Comparison of ENCODE assay signal across 27 cellular contexts in genomic region chr12:53133722-53134121, GRCh38. TPM values are rescaled to one million over a fixed set of nuclear protein-coding genes. Genes with fewer than 3 reads are reported as not detected.
DNase-seq lines count a peak whose midpoint lies in the region; ATAC-seq, FAIRE-seq and TF ChIP-seq lines count a peak whose summit lies in the region.
"Had no signal": no experiment of that assay in that cellular context is flagged by ENCODE, and none has a peak within 500 bp of the region (broad histone marks: within the 10 kb centered on the region; RNA-seq: fewer than 3 reads in every experiment).

No MANE protein-coding gene starts in this region.

- TF ChIP-seq EP300 in HepG2 (IDR thresholded peaks at IDR 0.05; ENCODE audit: low read depth in 2 of 2, low read length in 2 of 2), result no peak
- TF ChIP-seq EP300 in HepG2 (CRISPR knock-in tag; IDR thresholded peaks at IDR 0.05; ENCODE audit: borderline replicate concordance), result no peak

- TF ChIP-seq POLR2A in HepG2 (IDR thresholded peaks at IDR 0.05; ENCODE audit: insufficient read depth in 1 of 2, low read depth in 2 of 2, low read length in 2 of 2) (no peak), gastrocnemius medialis (IDR thresholded peaks at IDR 0.05) (no peak)

- H3K9me3 Mint-ChIP-seq in type B pancreatic cell, result peaks cover 1% of the 10 kb centered on the region

- H3K27ac ChIP-seq in HepG2 (ENCODE audit: extremely low read length, insufficient read depth, low read length) (no peak overlapping the region), gastrocnemius medialis (no peak overlapping the region)
- H3K27ac ChIP-seq: BLaER1 had no signal

- no peaks in the 10 kb centered on the region for H4K20me1 ChIP-seq in HepG2 (ENCODE audit: insufficient read depth, low read length)
- H4K20me1 ChIP-seq: BLaER1 had no signal

- CTCF ChIA-PET in HepG2 (lab: Yijun Ruan, JAX; ENCODE audit: low intra/inter-chr PET ratio, low total read pairs), result no interaction called here

- TF ChIP-seq RAD21 in HepG2 (CRISPR knock-in tag; IDR thresholded peaks at IDR 0.05), result no peak

- intact Hi-C loops in HepG2 (cut with micrococcal nuclease; ENCODE audit: unreplicated experiment), result no loop called here
- intact Hi-C loops in gastrocnemius medialis (cut with DNase I; ENCODE audit: low total_unique reads), result no loop called here

- POLR2A ChIA-PET in HepG2 (lab: Yijun Ruan, JAX), result no interaction called here

- in situ Hi-C loops in HepG2 (cut with HindIII; ENCODE audit: extremely low pct_ligation_motif_present, low pct_unique_long_range_greater_than_20kb) (no loop called here), gastrocnemius medialis (cut with MboI; ENCODE audit: low sequenced_read_pairs in 4 of 4) (no loop called here)

- no peak overlapping the region for H3K4me2 ChIP-seq in HepG2 (ENCODE audit: low read depth, low read length)
- H3K4me2 ChIP-seq: BLaER1 had no signal

- no peak overlapping the region for H3K4me3 Mint-ChIP-seq in type B pancreatic cell
- H3K4me3 Mint-ChIP-seq: CD14-positive monocyte; CD4-positive, alpha-beta memory T cell; CD4-positive, CD25-positive, alpha-beta regulatory T cell; CD8-positive, alpha-beta memory T cell had no signal

- H3K27me3 Mint-ChIP-seq in type B pancreatic cell, result peaks cover 9% of the 10 kb centered on the region

- H3K4me3 ChIP-seq in HepG2 (replicated peaks in 1 of 3; ENCODE audit: insufficient read depth in 1 of 3, low read depth in 2 of 3, low read length in 3 of 3), result no peak overlapping the region
- H3K4me3 ChIP-seq in gastrocnemius medialis, result no peak overlapping the region
- H3K4me3 ChIP-seq: BLaER1 had no signal

- BruUV-seq in HepG2 (replicated peaks; lab: Mats Ljungman, UMichigan), result no TSS peak

- H3K27me3 ChIP-seq in HepG2 (ENCODE audit: control insufficient read depth in 1 of 2, insufficient read depth in 2 of 2, low read length in 2 of 2) (no peaks in the 10 kb centered on the region), gastrocnemius medialis (no peaks in the 10 kb centered on the region)
- H3K27me3 ChIP-seq: BE2C, BLaER1 had no signal

- peak; percentile 8 for FAIRE-seq in HepG2 (lab: Jason Lieb, UNC)
- FAIRE-seq: A204.1, G401.6, GM12891, GM19239 had no signal

- H3K9me3 ChIP-seq in HepG2 (ENCODE audit: low read length), result no peaks in the 10 kb centered on the region
- no peaks in the 10 kb centered on the region for H3K9me3 ChIP-seq in gastrocnemius medialis
- H3K9me3 ChIP-seq: BE2C had no signal

- H3K36me3 Mint-ChIP-seq in type B pancreatic cell, result no peaks in the 10 kb centered on the region
- H3K36me3 Mint-ChIP-seq: CD14-positive monocyte had no signal

- TF ChIP-seq CTCF in HepG2 (CRISPR knock-in tag; IDR thresholded peaks at IDR 0.05), result no peak
- TF ChIP-seq CTCF in type B pancreatic cell (conservative IDR thresholded peaks at IDR 0.05), result no peak
- TF ChIP-seq CTCF in gastrocnemius medialis (IDR thresholded peaks at IDR 0.05 in 4 of 5, conservative IDR thresholded peaks at IDR 0.05 in 1 of 5), result no peak

- H3K27ac Mint-ChIP-seq in type B pancreatic cell, result no peak overlapping the region
- H3K27ac Mint-ChIP-seq: CD14-positive monocyte; CD4-positive, CD25-positive, alpha-beta regulatory T cell; CD8-positive, alpha-beta memory T cell had no signal

- no peaks in the 10 kb centered on the region for H3K4me1 Mint-ChIP-seq in type B pancreatic cell (ENCODE audit: unreplicated experiment)
- H3K4me1 Mint-ChIP-seq: CD4-positive, alpha-beta memory T cell; CD8-positive, alpha-beta memory T cell had no signal

- no peak overlapping the region for H3K9ac ChIP-seq in HepG2 (ENCODE audit: insufficient read depth, low read depth, low read length)
- H3K9ac ChIP-seq: BLaER1 had no signal

- no peaks in the 10 kb centered on the region for H3K36me3 ChIP-seq in HepG2 (replicated peaks in 1 of 2; ENCODE audit: control insufficient read depth in 1 of 2, insufficient read depth in 2 of 2, low read length in 2 of 2)
- no peaks in the 10 kb centered on the region for H3K36me3 ChIP-seq in gastrocnemius medialis
- H3K36me3 ChIP-seq: BE2C, BLaER1 had no signal

- peaks cover 28% of the 10 kb centered on the region for H3K4me1 ChIP-seq in HepG2 (ENCODE audit: insufficient read depth, low read length)
- H3K4me1 ChIP-seq in gastrocnemius medialis, result no peaks in the 10 kb centered on the region
- H3K4me1 ChIP-seq: BE2C, BLaER1 had no signal

- no peak overlapping the region for H2AFZ ChIP-seq in HepG2 (ENCODE audit: low read length)

- ATAC-seq in HepG2 (no peak), gastrocnemius medialis (no peak)

- no peak for DNase-seq in HepG2 (ENCODE audit: low spot score)
- peak; percentile 35 for DNase-seq in mesenteric fat pad (ENCODE audit: low spot score)
- DNase-seq in type B pancreatic cell (ENCODE audit: extremely low spot score, unreplicated experiment), result peak; percentile 11
- DNase-seq in activated CD8-positive, alpha-beta memory T cell treated with anti-CD3 and anti-CD28 coated beads, Interleukin-2, amount 50 U/mL, for 48 hours, result no peak
- DNase-seq in ecto neural progenitor cell (ENCODE audit: low spot score), result no peak
- no peak for DNase-seq in gastrocnemius medialis
- DNase-seq: 8988T; ACHN; BE2C; C1 segment of cervical spinal cord; CD4-positive, alpha-beta memory T cell; CD4-positive, CD25-positive, alpha-beta regulatory T cell; CD8-positive, alpha-beta memory T cell; COR-L47; DMS 273 treated with DMSO at 0.1 percent for 48 hours; DMS153; DMS53; DMS79 treated with DMSO at 0.1 percent for 48 hours; GF-D8 had no signal

- WGBS in HepG2 (ENCODE audit: low lambda C conversion rate), result 88% methylated on average over 3 of the region's 3 CpGs

- H3K79me2 ChIP-seq in HepG2 (ENCODE audit: insufficient read depth, low read length), result no peaks in the 10 kb centered on the region

RNA-seq across cellular contexts. Expression of gene SOAT2, which starts 30.4 kb away (rescaled TPM):
- total RNA-seq in HepG2 (2016; rRNA removed; fragmentation: Illumina TruSeq; extraction: Trizol), result 6.1 and 14.9 TPM in 2 replicates
- 1.3 and 1.6 TPM in 2 replicates for total RNA-seq in HepG2 (2016; cell fraction: cytosol; rRNA removed; fragmentation: Illumina TruSeq; extraction: Trizol; ENCODE audit: low read depth)
- 5.1 and 14.3 TPM in 2 replicates for total RNA-seq in HepG2 (2016; cell fraction: insoluble cytoplasmic fraction; rRNA removed; fragmentation: Illumina TruSeq; extraction: Trizol)
- 3.9 and 5.2 TPM in 2 replicates for total RNA-seq in HepG2 (2016; cell fraction: membrane; rRNA removed; fragmentation: Illumina TruSeq; extraction: Trizol)
- total RNA-seq in HepG2 (2016; cell fraction: nucleus; rRNA removed; fragmentation: Illumina TruSeq; extraction: Trizol), result 20.7 and 23.6 TPM in 2 replicates
- 108 and 131 TPM in 2 replicates for polyA plus RNA-seq in HepG2 (2011; rRNA removed)
- 102 and 125 TPM in 2 replicates for polyA plus RNA-seq in HepG2 (2011; cell fraction: cytosol; rRNA removed)
- polyA plus RNA-seq in HepG2 (2011; cell fraction: nucleus; rRNA removed), result 476 and 502 TPM in 2 replicates
- polyA plus RNA-seq in HepG2 (2012), result 40.7 and 74.1 TPM in 2 replicates
- polyA plus RNA-seq in HepG2 (2016; cell fraction: cytosol; fragmentation: Illumina TruSeq; extraction: Trizol; ENCODE audit: low read depth), result 2.1 and 3.1 TPM in 2 replicates
- polyA plus RNA-seq in HepG2 (2016; cell fraction: insoluble cytoplasmic fraction; fragmentation: Illumina TruSeq; extraction: Trizol; ENCODE audit: low read depth), result 8.4 and 8.5 TPM in 2 replicates
- 3.3 and 4.5 TPM in 2 replicates for polyA plus RNA-seq in HepG2 (2016; cell fraction: membrane; fragmentation: Illumina TruSeq; extraction: Trizol; ENCODE audit: low read depth)
- polyA plus RNA-seq in HepG2 (2016; cell fraction: nucleus; fragmentation: Illumina TruSeq; extraction: Trizol; ENCODE audit: insufficient read depth, low read depth), result 40.5 and 42.0 TPM in 2 replicates
- polyA minus RNA-seq in HepG2 (2011; rRNA and poly(A)+ RNA removed; ENCODE audit: low replicate concordance), result 0.16 and 255 TPM in 2 replicates
- polyA minus RNA-seq in HepG2 (2011; cell fraction: cytosol; rRNA and poly(A)+ RNA removed), result 39.8 and 42.8 TPM in 2 replicates
- polyA minus RNA-seq in HepG2 (2011; cell fraction: nucleus; rRNA and poly(A)+ RNA removed), result 79.3 and 125 TPM in 2 replicates
- total RNA-seq in mesenteric fat pad, result not detected
- total RNA-seq in type B pancreatic cell (ENCODE audit: low replicate concordance), result 0.97 and 1.9 TPM in 2 replicates
- total RNA-seq in gastrocnemius medialis, result not detected
- total RNA-seq: A673 had no signal
- polyA plus RNA-seq: AG04450; CD14-positive monocyte; CD4-positive, CD25-positive, alpha-beta regulatory T cell had no signal

RNA-seq across cellular contexts. Expression of gene IGFBP6, which starts 36.3 kb away (rescaled TPM):
- 2.1 and 3.9 TPM in 2 replicates for total RNA-seq in HepG2 (2016; rRNA removed; fragmentation: Illumina TruSeq; extraction: Trizol)
- total RNA-seq in HepG2 (2016; cell fraction: cytosol; rRNA removed; fragmentation: Illumina TruSeq; extraction: Trizol; ENCODE audit: low read depth), result 5.3 and 5.9 TPM in 2 replicates
- total RNA-seq in HepG2 (2016; cell fraction: insoluble cytoplasmic fraction; rRNA removed; fragmentation: Illumina TruSeq; extraction: Trizol), result 2.5 and 4.7 TPM in 2 replicates
- total RNA-seq in HepG2 (2016; cell fraction: membrane; rRNA removed; fragmentation: Illumina TruSeq; extraction: Trizol), result 3.3 and 3.5 TPM in 2 replicates
- total RNA-seq in HepG2 (2016; cell fraction: nucleus; rRNA removed; fragmentation: Illumina TruSeq; extraction: Trizol), result 1.9 and 3.2 TPM in 2 replicates
- polyA plus RNA-seq in HepG2 (2011; rRNA removed), result 22.6 and 25.2 TPM in 2 replicates
- 19.0 and 41.0 TPM in 2 replicates for polyA plus RNA-seq in HepG2 (2011; cell fraction: cytosol; rRNA removed)
- 8.4 and 9.6 TPM in 2 replicates for polyA plus RNA-seq in HepG2 (2011; cell fraction: nucleus; rRNA removed)
- 3.4 and 4.6 TPM in 2 replicates for polyA plus RNA-seq in HepG2 (2012)
- polyA plus RNA-seq in HepG2 (2016; cell fraction: cytosol; fragmentation: Illumina TruSeq; extraction: Trizol; ENCODE audit: low read depth), result 4.2 and 5.7 TPM in 2 replicates
- 2.0 and 2.4 TPM in 2 replicates for polyA plus RNA-seq in HepG2 (2016; cell fraction: insoluble cytoplasmic fraction; fragmentation: Illumina TruSeq; extraction: Trizol; ENCODE audit: low read depth)
- polyA plus RNA-seq in HepG2 (2016; cell fraction: membrane; fragmentation: Illumina TruSeq; extraction: Trizol; ENCODE audit: low read depth), result 3.2 and 3.8 TPM in 2 replicates
- 5.4 and 7.5 TPM in 2 replicates for polyA plus RNA-seq in HepG2 (2016; cell fraction: nucleus; fragmentation: Illumina TruSeq; extraction: Trizol; ENCODE audit: insufficient read depth, low read depth)
- 9.0 and 27.1 TPM in 2 replicates for polyA minus RNA-seq in HepG2 (2011; rRNA and poly(A)+ RNA removed; ENCODE audit: low replicate concordance)
- 8.7 and 9.5 TPM in 2 replicates for polyA minus RNA-seq in HepG2 (2011; cell fraction: cytosol; rRNA and poly(A)+ RNA removed)
- 0.77 and 1.6 TPM in 2 replicates for polyA minus RNA-seq in HepG2 (2011; cell fraction: nucleus; rRNA and poly(A)+ RNA removed)
- total RNA-seq in mesenteric fat pad, result 195 TPM
- 25.1 and 40.3 TPM in 2 replicates for total RNA-seq in type B pancreatic cell (ENCODE audit: low replicate concordance)
- total RNA-seq in gastrocnemius medialis, result 100 to 1,000 TPM in 1 of 4 donors, 10 to 100 TPM in 3; 67.3 to 143 (median 77.4) TPM
- total RNA-seq: CD4-positive, CD25-positive, alpha-beta regulatory T cell had no signal
- polyA plus RNA-seq: CD14-positive monocyte had no signal

RNA-seq across cellular contexts. Expression of gene ZNF740, which starts 46.8 kb away (rescaled TPM):
- total RNA-seq in HepG2 (2016; rRNA removed; fragmentation: Illumina TruSeq; extraction: Trizol) (15.0 and 16.9 TPM in 2 replicates), mesenteric fat pad (39.7 TPM), type B pancreatic cell (ENCODE audit: low replicate concordance) (49.2 and 72.2 TPM in 2 replicates), gastrocnemius medialis (1 to 10 TPM; 4.1 to 7.4 (median 5.0) TPM)
- total RNA-seq in HepG2 (2016; cell fraction: cytosol; rRNA removed; fragmentation: Illumina TruSeq; extraction: Trizol; ENCODE audit: low read depth), result 2.4 and 4.8 TPM in 2 replicates
- 13.9 and 16.1 TPM in 2 replicates for total RNA-seq in HepG2 (2016; cell fraction: insoluble cytoplasmic fraction; rRNA removed; fragmentation: Illumina TruSeq; extraction: Trizol)
- 11.3 and 11.8 TPM in 2 replicates for total RNA-seq in HepG2 (2016; cell fraction: membrane; rRNA removed; fragmentation: Illumina TruSeq; extraction: Trizol)
- total RNA-seq in HepG2 (2016; cell fraction: nucleus; rRNA removed; fragmentation: Illumina TruSeq; extraction: Trizol), result 20.9 and 23.7 TPM in 2 replicates
- polyA plus RNA-seq in HepG2 (2011; rRNA removed), result 19.0 and 22.0 TPM in 2 replicates
- polyA plus RNA-seq in HepG2 (2011; cell fraction: cytosol; rRNA removed), result 7.2 and 8.9 TPM in 2 replicates
- 49.3 and 50.2 TPM in 2 replicates for polyA plus RNA-seq in HepG2 (2011; cell fraction: nucleus; rRNA removed)
- 15.4 and 16.5 TPM in 2 replicates for polyA plus RNA-seq in HepG2 (2012)
- polyA plus RNA-seq in HepG2 (2016; cell fraction: cytosol; fragmentation: Illumina TruSeq; extraction: Trizol; ENCODE audit: low read depth), result 1.4 and 2.0 TPM in 2 replicates
- polyA plus RNA-seq in HepG2 (2016; cell fraction: insoluble cytoplasmic fraction; fragmentation: Illumina TruSeq; extraction: Trizol; ENCODE audit: low read depth), result 11.3 and 12.0 TPM in 2 replicates
- polyA plus RNA-seq in HepG2 (2016; cell fraction: membrane; fragmentation: Illumina TruSeq; extraction: Trizol; ENCODE audit: low read depth), result 4.1 and 5.8 TPM in 2 replicates
- 21.2 and 25.1 TPM in 2 replicates for polyA plus RNA-seq in HepG2 (2016; cell fraction: nucleus; fragmentation: Illumina TruSeq; extraction: Trizol; ENCODE audit: insufficient read depth, low read depth)
- 41.0 and 77.8 TPM in 2 replicates for polyA minus RNA-seq in HepG2 (2011; rRNA and poly(A)+ RNA removed; ENCODE audit: low replicate concordance)
- 8.4 and 10.6 TPM in 2 replicates for polyA minus RNA-seq in HepG2 (2011; cell fraction: cytosol; rRNA and poly(A)+ RNA removed)
- polyA minus RNA-seq in HepG2 (2011; cell fraction: nucleus; rRNA and poly(A)+ RNA removed), result 91.4 and 93.6 TPM in 2 replicates

RNA-seq across cellular contexts. Expression of gene CSAD, which starts 47.0 kb away (rescaled TPM):
- 2.7 and 7.2 TPM in 2 replicates for total RNA-seq in HepG2 (2016; rRNA removed; fragmentation: Illumina TruSeq; extraction: Trizol)
- total RNA-seq in HepG2 (2016; cell fraction: cytosol; rRNA removed; fragmentation: Illumina TruSeq; extraction: Trizol; ENCODE audit: low read depth), result 3.9 and 6.0 TPM in 2 replicates
- total RNA-seq in HepG2 (2016; cell fraction: insoluble cytoplasmic fraction; rRNA removed; fragmentation: Illumina TruSeq; extraction: Trizol), result 1.3 and 7.7 TPM in 2 replicates
- 2.3 TPM in 2 replicates for total RNA-seq in HepG2 (2016; cell fraction: membrane; rRNA removed; fragmentation: Illumina TruSeq; extraction: Trizol)
- 12.9 and 16.2 TPM in 2 replicates for total RNA-seq in HepG2 (2016; cell fraction: nucleus; rRNA removed; fragmentation: Illumina TruSeq; extraction: Trizol)
- 23.5 and 25.2 TPM in 2 replicates for polyA plus RNA-seq in HepG2 (2011; rRNA removed)
- 4.3 and 5.6 TPM in 2 replicates for polyA plus RNA-seq in HepG2 (2011; cell fraction: cytosol; rRNA removed)
- 112 and 125 TPM in 2 replicates for polyA plus RNA-seq in HepG2 (2011; cell fraction: nucleus; rRNA removed)
- 10.0 and 10.8 TPM in 2 replicates for polyA plus RNA-seq in HepG2 (2012)
- polyA plus RNA-seq in HepG2 (2016; cell fraction: cytosol; fragmentation: Illumina TruSeq; extraction: Trizol; ENCODE audit: low read depth), result 0.41 and 0.44 TPM in 2 replicates
- polyA plus RNA-seq in HepG2 (2016; cell fraction: insoluble cytoplasmic fraction; fragmentation: Illumina TruSeq; extraction: Trizol; ENCODE audit: low read depth), result 2.9 and 3.3 TPM in 2 replicates
- 1.2 TPM in 2 replicates for polyA plus RNA-seq in HepG2 (2016; cell fraction: membrane; fragmentation: Illumina TruSeq; extraction: Trizol; ENCODE audit: low read depth)
- polyA plus RNA-seq in HepG2 (2016; cell fraction: nucleus; fragmentation: Illumina TruSeq; extraction: Trizol; ENCODE audit: insufficient read depth, low read depth), result 64.6 and 67.6 TPM in 2 replicates
- 12.1 and 29.8 TPM in 2 replicates for polyA minus RNA-seq in HepG2 (2011; rRNA and poly(A)+ RNA removed; ENCODE audit: low replicate concordance)
- 1.8 and 1.9 TPM in 2 replicates for polyA minus RNA-seq in HepG2 (2011; cell fraction: cytosol; rRNA and poly(A)+ RNA removed)
- 20.1 and 26.4 TPM in 2 replicates for polyA minus RNA-seq in HepG2 (2011; cell fraction: nucleus; rRNA and poly(A)+ RNA removed)
- total RNA-seq in mesenteric fat pad, result 296 TPM
- total RNA-seq in type B pancreatic cell (ENCODE audit: low replicate concordance), result 30.6 and 49.3 TPM in 2 replicates
- total RNA-seq in gastrocnemius medialis, result 10 to 100 TPM in 1 of 4 donors, 1 to 10 TPM in 2, under 1 TPM in 1; 0.68 to 14.9 (median 1.9) TPM

RNA-seq across cellular contexts. Expression of gene SPRYD3, which starts 54.5 kb away (rescaled TPM):
- total RNA-seq in HepG2 (2016; rRNA removed; fragmentation: Illumina TruSeq; extraction: Trizol) (9.0 and 9.2 TPM in 2 replicates), mesenteric fat pad (46.2 TPM), type B pancreatic cell (ENCODE audit: low replicate concordance) (22.1 and 43.0 TPM in 2 replicates), gastrocnemius medialis (10 to 100 TPM; 15.9 to 29.5 (median 25.5) TPM)
- total RNA-seq in HepG2 (2016; cell fraction: cytosol; rRNA removed; fragmentation: Illumina TruSeq; extraction: Trizol; ENCODE audit: low read depth), result 0.79 and 1.3 TPM in 2 replicates
- total RNA-seq in HepG2 (2016; cell fraction: insoluble cytoplasmic fraction; rRNA removed; fragmentation: Illumina TruSeq; extraction: Trizol), result 7.9 and 8.6 TPM in 2 replicates
- total RNA-seq in HepG2 (2016; cell fraction: membrane; rRNA removed; fragmentation: Illumina TruSeq; extraction: Trizol), result 2.8 and 3.1 TPM in 2 replicates
- total RNA-seq in HepG2 (2016; cell fraction: nucleus; rRNA removed; fragmentation: Illumina TruSeq; extraction: Trizol), result 5.1 and 5.3 TPM in 2 replicates
- polyA plus RNA-seq in HepG2 (2011; rRNA removed), result 9.2 and 10.7 TPM in 2 replicates
- 11.7 and 12.2 TPM in 2 replicates for polyA plus RNA-seq in HepG2 (2011; cell fraction: cytosol; rRNA removed)
- 12.1 and 12.6 TPM in 2 replicates for polyA plus RNA-seq in HepG2 (2011; cell fraction: nucleus; rRNA removed)
- polyA plus RNA-seq in HepG2 (2012), result 6.0 and 9.7 TPM in 2 replicates
- 0.86 and 1.1 TPM in 2 replicates for polyA plus RNA-seq in HepG2 (2016; cell fraction: cytosol; fragmentation: Illumina TruSeq; extraction: Trizol; ENCODE audit: low read depth)
- 11.6 and 12.5 TPM in 2 replicates for polyA plus RNA-seq in HepG2 (2016; cell fraction: insoluble cytoplasmic fraction; fragmentation: Illumina TruSeq; extraction: Trizol; ENCODE audit: low read depth)
- 2.0 and 3.3 TPM in 2 replicates for polyA plus RNA-seq in HepG2 (2016; cell fraction: membrane; fragmentation: Illumina TruSeq; extraction: Trizol; ENCODE audit: low read depth)
- polyA plus RNA-seq in HepG2 (2016; cell fraction: nucleus; fragmentation: Illumina TruSeq; extraction: Trizol; ENCODE audit: insufficient read depth, low read depth), result 7.6 and 8.3 TPM in 2 replicates
- 27.5 and 69.5 TPM in 2 replicates for polyA minus RNA-seq in HepG2 (2011; rRNA and poly(A)+ RNA removed; ENCODE audit: low replicate concordance)
- polyA minus RNA-seq in HepG2 (2011; cell fraction: cytosol; rRNA and poly(A)+ RNA removed), result 8.3 and 10.6 TPM in 2 replicates
- polyA minus RNA-seq in HepG2 (2011; cell fraction: nucleus; rRNA and poly(A)+ RNA removed), result 9.5 and 12.8 TPM in 2 replicates

Comparison
In these comparisons a context has a peak if more than half of its experiments do, and no peak if none do; other contexts are left out.
1. DNase-seq: peak in mesenteric fat pad (single experiment) and type B pancreatic cell (single experiment); none in HepG2 (single experiment), activated CD8-positive, alpha-beta memory T cell treated with anti-CD3 and anti-CD28 coated beads, Interleukin-2, amount 50 U/mL, for 48 hours (single experiment), ecto neural progenitor cell (single experiment) and gastrocnemius medialis (0 of 2).